Comparison of ENCODE assay signal across 12 cellular contexts in the genomic region with DNA sequence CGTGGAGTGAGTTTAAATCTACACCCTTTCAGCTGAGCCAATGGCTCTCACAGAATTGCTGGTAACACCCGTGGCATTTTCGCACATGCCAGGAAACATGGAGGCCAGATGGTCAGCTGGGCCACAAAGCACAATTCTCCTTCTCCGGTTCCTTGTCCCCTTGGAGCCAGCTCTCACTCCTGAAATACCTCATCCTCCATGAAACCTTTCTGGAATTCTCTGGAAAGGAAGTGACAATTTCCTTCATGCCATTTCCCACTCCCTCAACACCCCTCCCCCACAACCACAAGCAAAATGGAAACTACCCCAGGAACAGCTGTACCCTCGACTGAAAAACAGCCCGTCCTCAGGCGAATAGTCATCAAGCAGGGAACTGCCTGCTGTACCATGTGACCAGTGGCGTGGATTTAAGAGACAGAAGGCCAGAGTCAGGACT. TPM values are rescaled to one million over a fixed set of nuclear protein-coding genes. Genes with fewer than 3 reads are reported as not detected.
DNase-seq lines count a peak whose midpoint lies in the region; ATAC-seq and TF ChIP-seq lines count a peak whose summit lies in the region.
"Had no signal": no experiment of that assay in that cellular context is flagged by ENCODE, and none has a peak within 500 bp of the region (broad histone marks: within the 10 kb centered on the region; RNA-seq: fewer than 3 reads in every experiment).

No MANE protein-coding gene starts in this region.

- peaks cover 37% of the 10 kb centered on the region for H3K4me1 Mint-ChIP-seq in osteocyte (ENCODE audit: unreplicated experiment)

- H3K4me3 Mint-ChIP-seq in osteocyte (ENCODE audit: unreplicated experiment), result no peak overlapping the region
- H3K4me3 Mint-ChIP-seq: WTC11 had no signal

- H3K27ac Mint-ChIP-seq in osteocyte (ENCODE audit: unreplicated experiment), result peak overlapping the region; percentile 10
- H3K27ac Mint-ChIP-seq: WTC11 had no signal

- H3K9me3 Mint-ChIP-seq in osteocyte (ENCODE audit: unreplicated experiment), result no peaks in the 10 kb centered on the region
- H3K9me3 Mint-ChIP-seq: WTC11 had no signal

- no peaks in the 10 kb centered on the region for H3K27me3 Mint-ChIP-seq in osteocyte (ENCODE audit: unreplicated experiment)

- no peak for ATAC-seq in GM21447 (IDR thresholded peaks at IDR 0.05; ENCODE audit: unreplicated experiment)
- no peak for ATAC-seq in HG03521 (IDR thresholded peaks at IDR 0.05; ENCODE audit: unreplicated experiment)
- ATAC-seq: WTC11 had no signal

- no peaks in the 10 kb centered on the region for H3K9me3 ChIP-seq in KOPT-K1 (ENCODE audit: insufficient read depth, low read length, poor library complexity, severe bottlenecking)
- H3K9me3 ChIP-seq: testis had no signal

- H3K36me3 ChIP-seq in KOPT-K1 (ENCODE audit: insufficient read depth, low read length), result no peaks in the 10 kb centered on the region

- H3K27ac ChIP-seq in KOPT-K1 (ENCODE audit: low read depth, low read length, poor library complexity, severe bottlenecking), result peak overlapping the region; percentile 88
- H3K27ac ChIP-seq: testis had no signal

- peak; percentile 72 for DNase-seq in EH (ENCODE audit: low read depth)
- DNase-seq in cerebellum (ENCODE audit: low spot score), result peak; percentile 8
- DNase-seq in osteocyte (ENCODE audit: extremely low spot score, unreplicated experiment), result no peak
- DNase-seq in activated effector memory CD4-positive, alpha-beta T cell treated with Interleukin-2 at 50 U/mL for 16 hours, result no peak
- DNase-seq in KG1 (lab: John Stamatoyannopoulos, UW), result no peak
- DNase-seq: cerebellar nuclear complex, NCI-H524 treated with DMSO at 0.1 percent for 48 hours, testis had no signal

- no peaks in the 10 kb centered on the region for H3K36me3 Mint-ChIP-seq in osteocyte (ENCODE audit: unreplicated experiment)
- H3K36me3 Mint-ChIP-seq: WTC11 had no signal

- TF ChIP-seq CTCF in osteocyte (IDR thresholded peaks at IDR 0.05), result no peak

RNA-seq across cellular contexts. Expression of a gene that starts 24.7 kb away (rescaled TPM):
- total RNA-seq in cerebellum, result 0.54 TPM
- total RNA-seq in osteocyte, result 24.9 and 25.2 TPM in 2 replicates

Comparison
In these comparisons a context has a peak if more than half of its experiments do, and no peak if none do; other contexts are left out.
1. DNase-seq: peak in EH (single experiment) and cerebellum (single experiment); none in osteocyte (single experiment), activated effector memory CD4-positive, alpha-beta T cell treated with Interleukin-2 at 50 U/mL for 16 hours (single experiment) and KG1 (single experiment).
2. RNA of a gene that starts 24.7 kb away (total RNA-seq): 24.9 to 25.2 TPM in osteocyte; 0.54 TPM in cerebellum (single experiment); every median in the first group is over 10 times any median in the second.